Comparison of ENCODE assay signal across 20 cellular contexts in genomic region chr2:11812466-11813100, GRCh38.
"Had no signal": no experiment of that assay in that cellular context is flagged by ENCODE, and none has a peak within 500 bp of the region (broad histone marks: within the 10 kb centered on the region; RNA-seq: fewer than 3 reads in every experiment).

No MANE protein-coding gene starts in this region.

- DNase-seq: activated CD4-positive, alpha-beta T cell treated with anti-CD3 and anti-CD28 coated beads, Interleukin-2, amount 10 ng/mL, durations not matched to agents 24 days and 14 days; activated CD8-positive, alpha-beta T cell treated with anti-CD3 and anti-CD28 coated beads, Interleukin-2, amount 10 ng/mL, durations not matched to agents 7 days and 5 days; activated naive CD4-positive, alpha-beta T cell treated with Interleukin-2 at 50 U/mL for 16 hours; aorta; erythroblast; foreskin fibroblast; heart right ventricle; islet precursor cell; left cardiac atrium; right cardiac atrium; stimulated activated CD4-positive, alpha-beta T cell treated with anti-CD3 and anti-CD28 coated beads, Interleukin-4, amount 100 ng/mL, for 24 hours; stimulated activated naive CD4-positive, alpha-beta T cell treated with Interleukin-2 at 50 U/mL for 16 hours; T-cell; tibial artery had no signal

- H3K9me3 Mint-ChIP-seq: activated CD4-positive, alpha-beta T cell treated with anti-CD3 and anti-CD28 coated beads, Interleukin-2, amount 10 ng/mL, durations not matched to agents 24 days and 14 days; memory B cell; T-cell; T-helper 2 cell treated with Interferon-gamma antibody and Interleukin-4, amounts not matched to agents 5 μg/mL and 100 μg/mL, for 36 hours had no signal

- H3K27me3 Mint-ChIP-seq: activated CD4-positive, alpha-beta T cell treated with anti-CD3 and anti-CD28 coated beads, Interleukin-2, amount 10 ng/mL, durations not matched to agents 24 days and 14 days; brain; memory B cell; T-cell had no signal

- H3K27ac ChIP-seq: prostate gland, tibial artery, VCaP had no signal

- ATAC-seq: activated CD4-positive, CD25-positive, alpha-beta regulatory T cell treated with anti-CD3 and anti-CD28 coated beads, Interleukin-2, amount 50 U/mL, for 24 hours; activated CD8-positive, alpha-beta T cell treated with anti-CD3 and anti-CD28 coated beads, Interleukin-2, amount 10 ng/mL, durations not matched to agents 7 days and 5 days; heart right ventricle; left cardiac atrium; right cardiac atrium; T-cell had no signal

- H3K27ac Mint-ChIP-seq: activated CD4-positive, alpha-beta T cell treated with anti-CD3 and anti-CD28 coated beads, Interleukin-2, amount 10 ng/mL, durations not matched to agents 24 days and 14 days; activated CD8-positive, alpha-beta T cell treated with anti-CD3 and anti-CD28 coated beads, Interleukin-2, amount 10 ng/mL, durations not matched to agents 7 days and 5 days; memory B cell; T-cell; T-helper 2 cell treated with Interferon-gamma antibody and Interleukin-4, amounts not matched to agents 5 μg/mL and 100 μg/mL, for 36 hours had no signal

- H3K4me1 Mint-ChIP-seq: brain, memory B cell had no signal

- H3K4me3 Mint-ChIP-seq: activated CD4-positive, alpha-beta T cell treated with anti-CD3 and anti-CD28 coated beads, Interleukin-2, amount 10 ng/mL, durations not matched to agents 24 days and 14 days; activated CD8-positive, alpha-beta T cell treated with anti-CD3 and anti-CD28 coated beads, Interleukin-2, amount 10 ng/mL, durations not matched to agents 7 days and 5 days; brain; memory B cell; T-cell; T-helper 2 cell treated with Interferon-gamma antibody and Interleukin-4, amounts not matched to agents 5 μg/mL and 100 μg/mL, for 36 hours had no signal
